Comparison of ENCODE assay signal across 1 cellular context in the genomic region with DNA sequence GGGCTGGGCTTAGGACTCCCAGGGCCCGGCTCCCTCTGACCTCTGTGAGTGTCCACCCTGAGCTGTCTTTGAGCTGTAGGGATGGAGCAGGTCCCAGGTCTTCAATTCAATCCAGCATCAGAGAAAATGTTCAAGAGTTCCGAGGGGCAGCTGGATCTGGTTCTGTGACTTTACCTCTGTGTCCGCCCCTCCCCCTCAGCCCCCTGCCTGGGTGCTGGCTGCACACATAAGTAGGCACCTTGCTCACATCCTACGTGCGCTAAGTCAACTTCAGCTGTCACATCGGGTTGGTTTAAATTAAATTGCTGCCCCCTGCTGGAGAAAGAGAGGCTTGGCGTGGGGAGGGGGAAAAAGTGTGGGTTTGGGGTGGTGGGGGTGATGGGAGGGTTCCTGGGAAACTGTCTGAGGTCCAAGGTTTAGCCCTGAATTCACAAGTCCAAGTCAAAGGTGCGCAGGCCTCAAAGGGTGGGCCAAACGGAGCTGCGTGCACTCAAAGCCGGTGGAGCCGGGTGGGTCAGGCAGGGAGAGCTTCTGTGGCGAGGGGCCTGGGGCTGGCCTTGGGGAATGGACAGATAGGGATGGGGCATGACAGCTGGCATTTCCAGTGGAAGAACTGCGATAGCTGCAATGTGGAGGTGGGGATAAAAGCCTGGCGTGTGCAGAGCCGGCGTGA.
A peak's percentile ranks its signal among the peaks of the same experiment; 100 is the strongest.
TF ChIP-seq lines count a peak whose summit lies in the region.

No MANE protein-coding gene starts in this region.

TF ChIP-seq in H1, 55 proteins besides CTCF, POLR2A, EP300 and RAD21:
- TF ChIP-seq NRF1 (IDR thresholded peaks at IDR 0.05; ENCODE audit: low read depth, low read length) (no peak), SP1 (IDR thresholded peaks at IDR 0.05; ENCODE audit: low read depth, low read length) (no peak), ASH2L (IDR thresholded peaks at IDR 0.05; ENCODE audit: low read length) (peak; percentile 43), TBP (IDR thresholded peaks at IDR 0.05; ENCODE audit: low read depth, low read length) (no peak), SRF (IDR thresholded peaks at IDR 0.05; ENCODE audit: low read depth, low read length) (no peak), YY1 (IDR thresholded peaks at IDR 0.05; ENCODE audit: low read depth, low read length) (no peak), PHF8 (conservative IDR thresholded peaks at IDR 0.05; ENCODE audit: low read depth, low read length) (no peak), KDM4A (IDR thresholded peaks at IDR 0.05; ENCODE audit: low read depth, low read length, severe bottlenecking) (no peak), KDM1A (IDR thresholded peaks at IDR 0.05; ENCODE audit: borderline replicate concordance, low read length) (no peak), JUND (IDR thresholded peaks at IDR 0.05; ENCODE audit: low read length) (no peak), SIN3A (conservative IDR thresholded peaks at IDR 0.05 in 1 of 2, IDR thresholded peaks at IDR 0.05 in 1 of 2; ENCODE audit: low read depth in 1 of 2, low read length in 2 of 2) (peak in 1 of 2 experiments; percentile 33; a peak in 1 of 4 replicates), EGR1 (IDR thresholded peaks at IDR 0.05; ENCODE audit: borderline replicate concordance, low read depth, low read length) (no peak)
- TF ChIP-seq, protein P1, sequence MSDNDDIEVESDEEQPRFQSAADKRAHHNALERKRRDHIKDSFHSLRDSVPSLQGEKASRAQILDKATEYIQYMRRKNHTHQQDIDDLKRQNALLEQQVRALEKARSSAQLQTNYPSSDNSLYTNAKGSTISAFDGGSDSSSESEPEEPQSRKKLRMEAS (IDR thresholded peaks at IDR 0.05), result no peak
